10 cellular contexts compared by ENCODE assay signal in the genomic region with DNA sequence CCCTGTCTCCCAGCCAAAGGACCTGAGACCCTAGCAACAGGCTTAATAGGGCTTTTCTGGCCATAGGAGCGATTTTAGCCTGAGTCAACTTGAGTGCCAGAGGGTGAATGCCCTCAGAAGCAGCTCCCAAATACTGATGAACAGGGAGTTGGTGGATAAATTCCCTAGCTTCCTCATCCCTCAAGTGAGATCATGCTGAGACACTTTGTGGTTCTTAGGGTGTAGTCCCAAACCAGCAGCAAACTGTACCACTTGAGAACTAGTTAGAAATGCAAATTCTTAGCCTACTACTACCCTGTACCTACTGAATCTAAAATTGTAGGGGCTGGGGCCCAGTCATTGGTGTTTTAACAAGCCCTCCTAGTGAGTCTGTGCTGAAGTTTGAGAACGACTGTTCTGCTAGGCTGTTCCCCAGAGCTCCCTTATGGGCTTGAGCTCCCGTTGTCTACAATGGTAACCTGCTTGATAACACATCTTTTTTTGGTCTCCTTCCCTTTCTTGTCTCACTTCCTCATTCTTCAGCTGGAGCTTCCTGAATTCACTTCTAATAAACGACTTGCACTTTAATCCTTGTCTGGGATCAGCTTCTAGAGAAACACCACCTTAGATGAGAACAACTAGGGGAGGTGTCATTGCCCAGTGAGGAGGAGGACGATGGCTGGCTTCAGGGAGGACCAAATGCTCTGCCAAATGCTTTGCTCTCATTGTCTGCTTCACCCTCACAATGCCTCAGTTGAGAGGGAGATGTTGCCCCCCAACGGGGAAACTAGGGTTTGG. TPM values are rescaled to one million over a fixed set of nuclear protein-coding genes. Genes with fewer than 3 reads are reported as not detected.
DNase-seq lines count a peak whose midpoint lies in the region; TF ChIP-seq lines count a peak whose summit lies in the region.
"Had no signal": no experiment of that assay in that cellular context is flagged by ENCODE, and none has a peak within 500 bp of the region (broad histone marks: within the 10 kb centered on the region; RNA-seq: fewer than 3 reads in every experiment).

No MANE protein-coding gene starts in this region.

- H3K79me2 ChIP-seq in OCI-LY7 (ENCODE audit: insufficient read depth, low read depth, low read length) = no peaks in the 10 kb centered on the region

- peak overlapping the region; percentile 38 for H3K27ac ChIP-seq in OCI-LY7 (ENCODE audit: low read depth, low read length, poor library complexity, severe bottlenecking)
- H3K27ac ChIP-seq in dorsolateral prefrontal cortex = peak overlapping the region in 49 of 59 donors; percentile 5 to 99 (median 79)
- H3K27ac ChIP-seq in brain microvascular endothelial cell = no peak overlapping the region
- H3K27ac ChIP-seq in ascending aorta = no peak overlapping the region

- in situ Hi-C loops in brain microvascular endothelial cell (cut with HindIII; ENCODE audit: low pct_ligation_motif_present, low sequenced_read_pairs) = no loop called here

- H3K9me2 ChIP-seq in OCI-LY7 (ENCODE audit: insufficient read depth, low read length) = no peaks in the 10 kb centered on the region

- no peaks in the 10 kb centered on the region for H3K9me3 ChIP-seq in OCI-LY7 (ENCODE audit: low read length)
- H3K9me3 ChIP-seq in ascending aorta = no peaks in the 10 kb centered on the region
- H3K9me3 ChIP-seq: vagina had no signal

- DNase-seq in GM12865 (ENCODE audit: low read depth) (peak; percentile 21), OCI-LY7 (ENCODE audit: low spot score) (peak; percentile 68), dorsolateral prefrontal cortex (no peak), superior temporal gyrus (ENCODE audit: extremely low spot score) (peak; percentile 40), brain microvascular endothelial cell (no peak), ascending aorta (ENCODE audit: low spot score in 2 of 2) (no peak), HK-2 (ENCODE audit: unreplicated experiment) (no peak), NCI-H82 (lab: John Stamatoyannopoulos, UW) (no peak)
- DNase-seq: right cardiac atrium had no signal

- H4K20me1 ChIP-seq in OCI-LY7 (ENCODE audit: insufficient read depth, low read length) = no peaks in the 10 kb centered on the region

- H3K27me3 ChIP-seq in dorsolateral prefrontal cortex (no peaks in the 10 kb centered on the region), brain microvascular endothelial cell (replicated peaks) (no peaks in the 10 kb centered on the region), ascending aorta (no peaks in the 10 kb centered on the region)
- H3K27me3 ChIP-seq: vagina had no signal

- TF ChIP-seq CTCF in GM12865 (IDR thresholded peaks at IDR 0.05; ENCODE audit: insufficient read depth, low read depth, low read length, missing control alignments) = no peak
- peak; percentile 41 for TF ChIP-seq CTCF in OCI-LY7 (conservative IDR thresholded peaks at IDR 0.05; ENCODE audit: low read length)
- no peak for TF ChIP-seq CTCF in dorsolateral prefrontal cortex (IDR thresholded peaks at IDR 0.05 in 54 of 56, conservative IDR thresholded peaks at IDR 0.05 in 2 of 56; ENCODE audit: low read depth in 1 of 56, partially characterized antibody in 56 of 56)
- no peak for TF ChIP-seq CTCF in brain microvascular endothelial cell (IDR thresholded peaks at IDR 0.05; ENCODE audit: low read depth, low read length, missing control alignments)
- no peak for TF ChIP-seq CTCF in ascending aorta (IDR thresholded peaks at IDR 0.05)

- H3K4me2 ChIP-seq in OCI-LY7 (ENCODE audit: low read length) = peak overlapping the region; percentile 88

- BruUV-seq in OCI-LY7 (replicated peaks; lab: Mats Ljungman, UMichigan) = no TSS peak

- CTCF ChIA-PET in OCI-LY7 (lab: Charles Lee; ENCODE audit: unreplicated experiment) = interaction anchor here (1.0 kb wide), 2 partner anchors 9 to 61 kb away, joined by 3 read pairs; no protein-coding TSS in a partner anchor

- POLR2A ChIA-PET in OCI-LY7 (lab: Charles Lee) = interaction anchor here (0.6 to 1.4 kb wide), 8 partner anchors 11 to 774 kb away, joined by 3 to 5 read pairs (median 3); no protein-coding TSS in a partner anchor

- no peak overlapping the region for H3K4me3 ChIP-seq in GM12865 (ENCODE audit: low read depth, low read length)
- peak overlapping the region; percentile 35 for H3K4me3 ChIP-seq in OCI-LY7 (ENCODE audit: low read depth, low read length, poor library complexity, severe bottlenecking)
- H3K4me3 ChIP-seq in dorsolateral prefrontal cortex = no peak overlapping the region
- no peak overlapping the region for H3K4me3 ChIP-seq in brain microvascular endothelial cell (ENCODE audit: low read depth, low read length)
- no peak overlapping the region for H3K4me3 ChIP-seq in ascending aorta
- H3K4me3 ChIP-seq: vagina had no signal

- peak overlapping the region; percentile 69 for H2AFZ ChIP-seq in OCI-LY7 (ENCODE audit: low read length)

- intact Hi-C loops in OCI-LY7 (cut with micrococcal nuclease; ENCODE audit: unreplicated experiment) (no loop called here), dorsolateral prefrontal cortex (cut with DNase I) (loop anchor here in 1 of 2 donors (5.0 kb wide), 1 partner anchor 61 kb away; a partner anchor contains a TSS), ascending aorta (cut with DNase I) (loop anchor here (5.0 kb wide), 1 partner anchor 239 kb away; no protein-coding TSS in a partner anchor)

- H3K36me3 ChIP-seq in OCI-LY7 (ENCODE audit: insufficient read depth, low read length) (no peaks in the 10 kb centered on the region), brain microvascular endothelial cell (replicated peaks) (no peaks in the 10 kb centered on the region), ascending aorta (no peaks in the 10 kb centered on the region)
- H3K36me3 ChIP-seq: vagina had no signal

- H3K4me1 ChIP-seq in OCI-LY7 (ENCODE audit: insufficient read depth, low read length, poor library complexity, severe bottlenecking) (peaks cover 45% of the 10 kb centered on the region), ascending aorta (peaks cover 0 to 3% of the 10 kb centered on the region in 2 donors)

RNA-seq across cellular contexts. Expression of a gene that starts 18.2 kb away (rescaled TPM):
- 0.33 and 0.92 TPM in 2 replicates for total RNA-seq in OCI-LY7 (2014; rRNA removed; shearing (Covaris generic))
- total RNA-seq in OCI-LY7 (2022) = 8.1 and 9.9 TPM in 2 replicates
- total RNA-seq in dorsolateral prefrontal cortex = 10 to 100 TPM in 60 of 120 experiments, 1 to 10 TPM in 60; 4.3 to 25.8 (median 10.1) TPM
- total RNA-seq in ascending aorta = 40.9 TPM

RNA-seq across cellular contexts. Expression of a gene that starts 59.5 kb away (rescaled TPM):
- 1.4 and 1.7 TPM in 2 replicates for total RNA-seq in OCI-LY7 (2014; rRNA removed; shearing (Covaris generic))
- total RNA-seq in OCI-LY7 (2022) (7.3 and 8.2 TPM in 2 replicates), dorsolateral prefrontal cortex (10 to 100 TPM in 36 of 120 experiments, 1 to 10 TPM in 84; 5.1 to 15.4 (median 9.2) TPM), ascending aorta (0.64 TPM)

Comparison
In these comparisons a context has a peak if more than half of its experiments do, and no peak if none do; other contexts are left out.
1. DNase-seq: peak in GM12865 (single experiment), OCI-LY7 (single experiment) and superior temporal gyrus (single experiment); none in dorsolateral prefrontal cortex (0 of 10), brain microvascular endothelial cell (single experiment), ascending aorta (0 of 2), HK-2 (single experiment) and NCI-H82 (single experiment).
2. H3K27ac ChIP-seq: peak in OCI-LY7 (single experiment) and dorsolateral prefrontal cortex (49 of 59); none in brain microvascular endothelial cell (single experiment) and ascending aorta (0 of 2).